Comparison of ENCODE assay signal across 1 cellular context in the genomic region with DNA sequence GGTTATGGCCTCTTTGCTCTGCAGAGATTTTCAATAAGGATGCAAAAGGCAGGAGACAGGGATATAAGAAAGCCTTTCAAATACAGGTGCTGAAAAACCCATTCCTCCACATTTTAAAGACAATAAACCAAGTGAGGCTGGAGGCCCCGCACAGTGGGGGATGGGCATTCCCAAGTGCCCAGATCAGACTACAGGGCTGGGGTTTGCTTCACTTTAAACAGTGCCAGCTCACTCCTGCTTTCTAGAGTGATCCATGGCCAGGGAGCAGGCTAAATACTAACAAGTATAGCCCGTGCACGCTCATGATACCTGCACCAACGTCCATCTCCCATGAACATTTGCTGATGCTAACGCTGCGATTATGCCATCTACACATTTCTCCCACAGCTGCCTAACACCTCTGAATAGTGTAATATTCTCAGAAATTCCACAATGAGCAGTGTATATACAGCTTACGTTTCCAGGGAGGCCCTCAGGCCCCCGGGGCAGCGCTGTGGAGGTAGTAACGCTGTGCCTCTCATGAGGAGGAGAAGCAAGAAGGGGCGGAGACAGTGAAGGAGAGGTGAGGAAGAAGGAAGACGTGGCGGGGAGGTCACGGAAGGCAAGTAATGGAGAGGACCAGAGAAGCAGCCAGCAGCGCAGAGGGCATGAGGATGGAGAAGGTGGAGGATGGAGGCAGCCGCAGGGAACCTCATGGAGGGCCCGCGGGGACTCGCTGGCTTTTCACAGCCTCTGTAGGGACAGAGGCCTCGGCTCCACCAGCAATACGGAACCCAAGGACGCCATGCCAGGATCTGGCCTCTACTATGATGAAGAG.
A peak's percentile ranks its signal among the peaks of the same experiment; 100 is the strongest.
TF ChIP-seq lines count a peak whose summit lies in the region.

No MANE protein-coding gene starts in this region.

TF ChIP-seq in H1, 55 proteins besides CTCF, POLR2A, EP300 and RAD21:
- TF ChIP-seq TCF12 (IDR thresholded peaks at IDR 0.05; ENCODE audit: low read depth, low read length), result 0 out of 2 replicates have a peak, but pooled peaks have one; percentile 33
- no peak for TF ChIP-seq BRCA1 (IDR thresholded peaks at IDR 0.05; ENCODE audit: low read depth, low read length)
- 0 out of 2 replicates have a peak, but pooled peaks have one; percentile 56 for TF ChIP-seq CHD2 (IDR thresholded peaks at IDR 0.05; ENCODE audit: low read length)
- TF ChIP-seq CBX5 (IDR thresholded peaks at IDR 0.05; ENCODE audit: low read depth, low read length), result no peak
- no peak for TF ChIP-seq SUZ12 (IDR thresholded peaks at IDR 0.05; ENCODE audit: low read length)
- peak; percentile 75 for TF ChIP-seq ASH2L (IDR thresholded peaks at IDR 0.05; ENCODE audit: low read length)
- no peak for TF ChIP-seq CTBP2 (IDR thresholded peaks at IDR 0.05; ENCODE audit: borderline replicate concordance, insufficient read depth, insufficient read length, low read length)
- TF ChIP-seq SP1 (IDR thresholded peaks at IDR 0.05; ENCODE audit: low read depth, low read length), result peak; percentile 73; the same call in 1 of the 2 replicates
